In genomic region chr5:27727254-27727653, GRCh38 we compare ENCODE assay signal across 17 cellular contexts.
DNase-seq lines count a peak whose midpoint lies in the region; ATAC-seq and TF ChIP-seq lines count a peak whose summit lies in the region.
"Had no signal": no experiment of that assay in that cellular context is flagged by ENCODE, and none has a peak within 500 bp of the region (broad histone marks: within the 10 kb centered on the region; RNA-seq: fewer than 3 reads in every experiment).

No MANE protein-coding gene starts in this region.

- H3K9me3 ChIP-seq in Caco-2 (no peaks in the 10 kb centered on the region), HUES48 (ENCODE audit: control insufficient read depth, insufficient read depth, low read length) (no peaks in the 10 kb centered on the region), iPS-20b (ENCODE audit: insufficient read depth, low read depth, low read length) (no peaks in the 10 kb centered on the region), T-helper 17 cell (ENCODE audit: control insufficient read depth, low read length, poor library complexity, severe bottlenecking) (no peaks in the 10 kb centered on the region)
- H3K9me3 ChIP-seq: HAP-1 had no signal

- ATAC-seq in WTC11: peak; percentile 86
- no peak for ATAC-seq in GM18868 (IDR thresholded peaks at IDR 0.05; ENCODE audit: unreplicated experiment)
- ATAC-seq in HG03025 (IDR thresholded peaks at IDR 0.05; ENCODE audit: low FRiP score, unreplicated experiment): no peak
- ATAC-seq in T-helper 17 cell: no peak
- ATAC-seq: CD8-positive, alpha-beta T cell had no signal

- H3K9ac ChIP-seq in HUES48 (ENCODE audit: low read depth, low read length): no peak overlapping the region
- H3K9ac ChIP-seq in iPS-20b (ENCODE audit: low read depth, low read length): no peak overlapping the region

- no peaks in the 10 kb centered on the region for H3K36me3 ChIP-seq in Caco-2 (ENCODE audit: control insufficient read depth, insufficient read depth, low read length)
- H3K36me3 ChIP-seq in HUES48 (ENCODE audit: control insufficient read depth, insufficient read depth, low read length): no peaks in the 10 kb centered on the region
- no peaks in the 10 kb centered on the region for H3K36me3 ChIP-seq in iPS-20b (ENCODE audit: insufficient read depth, low read depth, low read length)
- H3K36me3 ChIP-seq: HAP-1 had no signal

- H3K4me1 Mint-ChIP-seq in Caco-2 (ENCODE audit: low read depth, unreplicated experiment): no peaks in the 10 kb centered on the region
- peaks cover 13% of the 10 kb centered on the region for H3K4me1 Mint-ChIP-seq in WTC11
- H3K4me1 Mint-ChIP-seq in T-helper 17 cell: no peaks in the 10 kb centered on the region
- H3K4me1 Mint-ChIP-seq: CD14-positive monocyte had no signal

- intact Hi-C loops in Caco-2 (cut with micrococcal nuclease; ENCODE audit: unreplicated experiment): no loop called here

- H3K4me1 ChIP-seq in Caco-2: no peaks in the 10 kb centered on the region
- H3K4me1 ChIP-seq in HUES48 (ENCODE audit: control insufficient read depth, insufficient read depth, low read length): peaks cover 15% of the 10 kb centered on the region
- H3K4me1 ChIP-seq in iPS-20b (ENCODE audit: insufficient read depth, low read length): peaks cover 17% of the 10 kb centered on the region; the same call in 1 of the 2 replicates

- H3K27me3 ChIP-seq in Caco-2 (replicated peaks; ENCODE audit: control insufficient read depth, insufficient read depth, low read length) (no peaks in the 10 kb centered on the region), HUES48 (ENCODE audit: control insufficient read depth, insufficient read depth, low read length) (no peaks in the 10 kb centered on the region), iPS-20b (ENCODE audit: insufficient read depth, low read length) (no peaks in the 10 kb centered on the region)

- no peak overlapping the region for H3K27ac Mint-ChIP-seq in Caco-2 (ENCODE audit: unreplicated experiment)
- no peak overlapping the region; the same call in 1 of the 2 replicates for H3K27ac Mint-ChIP-seq in WTC11
- no peak overlapping the region for H3K27ac Mint-ChIP-seq in T-helper 17 cell
- H3K27ac Mint-ChIP-seq: CD14-positive monocyte; CD8-positive, alpha-beta T cell; HFFc6 had no signal

- H3K36me3 Mint-ChIP-seq in Caco-2 (ENCODE audit: insufficient read depth, unreplicated experiment): no peaks in the 10 kb centered on the region
- H3K36me3 Mint-ChIP-seq in WTC11: no peaks in the 10 kb centered on the region; the same call in 1 of the 2 replicates
- no peaks in the 10 kb centered on the region for H3K36me3 Mint-ChIP-seq in T-helper 17 cell (ENCODE audit: low read depth)
- H3K36me3 Mint-ChIP-seq: CD14-positive monocyte; CD8-positive, alpha-beta T cell had no signal

- TF ChIP-seq CTCF in Caco-2 (IDR thresholded peaks at IDR 0.05; ENCODE audit: insufficient read depth in 1 of 2, low read depth in 1 of 2, low read length in 1 of 2, severe bottlenecking in 1 of 2, unreplicated experiment in 1 of 2) (no peak), WTC11 (IDR thresholded peaks at IDR 0.05) (no peak)

- POLR2A ChIA-PET in Caco-2 (lab: Charles Lee) (no interaction called here), WTC11 (lab: Charles Lee) (no interaction called here)

- DNase-seq in Caco-2 (no peak), WTC11 (ENCODE audit: low spot score) (no peak), retina (no peak), T-helper 17 cell (no peak)
- DNase-seq: CD8-positive, alpha-beta T cell; COR-L47; DND-41; GF-D8; HFFc6; IMR-90 had no signal

- no TSS peak for BruUV-seq in Caco-2 (replicated peaks; lab: Mats Ljungman, UMichigan)

- H3K27ac ChIP-seq in HUES48 (ENCODE audit: low read depth, low read length) (peak overlapping the region; percentile 30), iPS-20b (ENCODE audit: low read length) (no peak overlapping the region)
- H3K27ac ChIP-seq: 22Rv1 had no signal

- H3K27me3 Mint-ChIP-seq in Caco-2 (ENCODE audit: insufficient read depth, unreplicated experiment): no peaks in the 10 kb centered on the region
- H3K27me3 Mint-ChIP-seq in WTC11 (ENCODE audit: low read depth): peaks cover 9% of the 10 kb centered on the region; the same call in 1 of the 2 replicates
- H3K27me3 Mint-ChIP-seq in T-helper 17 cell: no peaks in the 10 kb centered on the region

- CTCF ChIA-PET in Caco-2 (lab: Charles Lee) (no interaction called here), WTC11 (lab: Charles Lee) (no interaction called here)

- peak overlapping the region; percentile 34 for H3K4me3 Mint-ChIP-seq in Caco-2 (ENCODE audit: unreplicated experiment)
- no peak overlapping the region for H3K4me3 Mint-ChIP-seq in WTC11
- H3K4me3 Mint-ChIP-seq in T-helper 17 cell: no peak overlapping the region
- H3K4me3 Mint-ChIP-seq: CD14-positive monocyte; CD8-positive, alpha-beta T cell; HFFc6 had no signal

- H3K4me3 ChIP-seq in Caco-2 (ENCODE audit: low read depth, low read length): no peak overlapping the region
- H3K4me3 ChIP-seq in HUES48 (ENCODE audit: low read depth, low read length): no peak overlapping the region
- peak overlapping the region; percentile 46 for H3K4me3 ChIP-seq in iPS-20b (ENCODE audit: low read length)
- H3K4me3 ChIP-seq: HAP-1 had no signal

- H3K9me3 Mint-ChIP-seq in Caco-2 (ENCODE audit: unreplicated experiment) (no peaks in the 10 kb centered on the region), WTC11 (0 out of 2 replicates have a peak, but pooled peaks cover 3% of the 10 kb centered on the region)

TF ChIP-seq in WTC11, 78 proteins besides CTCF, POLR2A, EP300 and RAD21:
- TF ChIP-seq ZNF281 (CRISPR knock-in tag; IDR thresholded peaks at IDR 0.05) (no peak), CDX4 (CRISPR knock-in tag; IDR thresholded peaks at IDR 0.05; ENCODE audit: borderline replicate concordance) (no peak)
